Comparison of ENCODE assay signal across 14 cellular contexts in genomic region chr11:18010271-18010670, GRCh38. TPM values are rescaled to one million over a fixed set of nuclear protein-coding genes. Genes with fewer than 3 reads are reported as not detected.
DNase-seq lines count a peak whose midpoint lies in the region; ATAC-seq and TF ChIP-seq lines count a peak whose summit lies in the region.
"Had no signal": no experiment of that assay in that cellular context is flagged by ENCODE, and none has a peak within 500 bp of the region (broad histone marks: within the 10 kb centered on the region; RNA-seq: fewer than 3 reads in every experiment).

No MANE protein-coding gene starts in this region.

- no peak overlapping the region for H4K91ac ChIP-seq in mesenchymal stem cell (ENCODE audit: low read length)

- H3K79me1 ChIP-seq in mesenchymal stem cell (replicated peaks; ENCODE audit: low read length, poor library complexity, severe bottlenecking), result peaks cover 18% of the 10 kb centered on the region

- H3K27ac Mint-ChIP-seq in activated naive CD4-positive, alpha-beta T cell treated with anti-CD3 and anti-CD28 coated beads, Interleukin-2, amount 10 ng/mL, durations not matched to agents 7 days and 5 days, result peak overlapping the region; percentile 62
- peak overlapping the region; percentile 4 to 98 (median 57) for H3K27ac Mint-ChIP-seq in IgD-negative memory B cell
- peak overlapping the region; percentile 64 for H3K27ac Mint-ChIP-seq in activated B cell treated with CpG ODN at 0.5 μM for 24 hours
- H3K27ac Mint-ChIP-seq in stimulated activated effector memory CD8-positive, alpha-beta T cell treated with anti-CD3 and anti-CD28 coated beads, Interleukin-12 subunit alpha, Interleukin-12 subunit beta, amount 100 ng/mL, for 72 hours, result peak overlapping the region; percentile 54

- H2BK120ac ChIP-seq in mesenchymal stem cell (ENCODE audit: low read depth, low read length), result no peak overlapping the region

- ATAC-seq in activated B cell treated with CpG ODN at 0.5 μM for 24 hours (ENCODE audit: low read depth) (no peak), gastroesophageal sphincter (no peak), GM18505 (IDR thresholded peaks at IDR 0.05; ENCODE audit: unreplicated experiment) (no peak)
- no peak for ATAC-seq in stimulated activated effector memory CD8-positive, alpha-beta T cell treated with anti-CD3 and anti-CD28 coated beads, Interleukin-12 subunit alpha, Interleukin-12 subunit beta, amount 100 ng/mL, for 72 hours

- no peaks in the 10 kb centered on the region for H3K27me3 Mint-ChIP-seq in activated naive CD4-positive, alpha-beta T cell treated with anti-CD3 and anti-CD28 coated beads, Interleukin-2, amount 10 ng/mL, durations not matched to agents 7 days and 5 days
- H3K27me3 Mint-ChIP-seq in IgD-negative memory B cell (no peaks in the 10 kb centered on the region), activated B cell treated with CpG ODN at 0.5 μM for 24 hours (no peaks in the 10 kb centered on the region)

- H3K36me3 Mint-ChIP-seq in activated naive CD4-positive, alpha-beta T cell treated with anti-CD3 and anti-CD28 coated beads, Interleukin-2, amount 10 ng/mL, durations not matched to agents 7 days and 5 days, result peaks cover 12% of the 10 kb centered on the region
- H3K36me3 Mint-ChIP-seq in IgD-negative memory B cell (peaks cover 3% of the 10 kb centered on the region), activated B cell treated with CpG ODN at 0.5 μM for 24 hours (ENCODE audit: low read depth) (peaks cover 23% of the 10 kb centered on the region)
- H3K36me3 Mint-ChIP-seq in stimulated activated effector memory CD8-positive, alpha-beta T cell treated with anti-CD3 and anti-CD28 coated beads, Interleukin-12 subunit alpha, Interleukin-12 subunit beta, amount 100 ng/mL, for 72 hours, result peaks cover 35% of the 10 kb centered on the region

- no peaks in the 10 kb centered on the region for H3K9me3 Mint-ChIP-seq in activated naive CD4-positive, alpha-beta T cell treated with anti-CD3 and anti-CD28 coated beads, Interleukin-2, amount 10 ng/mL, durations not matched to agents 7 days and 5 days
- H3K9me3 Mint-ChIP-seq in IgD-negative memory B cell (peaks cover 0 to 5% (median 0%) of the 10 kb centered on the region in 3 donors), activated B cell treated with CpG ODN at 0.5 μM for 24 hours (no peaks in the 10 kb centered on the region)
- H3K9me3 Mint-ChIP-seq in stimulated activated effector memory CD8-positive, alpha-beta T cell treated with anti-CD3 and anti-CD28 coated beads, Interleukin-12 subunit alpha, Interleukin-12 subunit beta, amount 100 ng/mL, for 72 hours, result no peaks in the 10 kb centered on the region

- H2BK12ac ChIP-seq in mesenchymal stem cell (ENCODE audit: low read length in 2 of 2), result no peak overlapping the region

- H3K4me1 Mint-ChIP-seq in activated naive CD4-positive, alpha-beta T cell treated with anti-CD3 and anti-CD28 coated beads, Interleukin-2, amount 10 ng/mL, durations not matched to agents 7 days and 5 days, result peaks cover 36% of the 10 kb centered on the region
- H3K4me1 Mint-ChIP-seq in IgD-negative memory B cell (peaks cover 10 to 17% (median 16%) of the 10 kb centered on the region in 3 donors), activated B cell treated with CpG ODN at 0.5 μM for 24 hours (peaks cover 16% of the 10 kb centered on the region)
- H3K4me1 Mint-ChIP-seq in stimulated activated effector memory CD8-positive, alpha-beta T cell treated with anti-CD3 and anti-CD28 coated beads, Interleukin-12 subunit alpha, Interleukin-12 subunit beta, amount 100 ng/mL, for 72 hours, result peaks cover 41% of the 10 kb centered on the region

- H3K4me1 ChIP-seq in gastroesophageal sphincter, result peaks cover 0 to 21% (median 0%) of the 10 kb centered on the region in 3 donors
- peaks cover 9% of the 10 kb centered on the region for H3K4me1 ChIP-seq in mesenchymal stem cell (ENCODE audit: control insufficient read depth, insufficient read depth, low read depth, low read length)

- H3K4me2 ChIP-seq in mesenchymal stem cell (ENCODE audit: low read length, poor library complexity, severe bottlenecking), result no peak overlapping the region
- H3K4me2 ChIP-seq: PC-9 had no signal

- TF ChIP-seq POLR2A in gastroesophageal sphincter (IDR thresholded peaks at IDR 0.05) (no peak), GM18505 (IDR thresholded peaks at IDR 0.05; ENCODE audit: borderline replicate concordance, extremely low read depth, insufficient read depth, insufficient read length) (no peak)

- intact Hi-C loops in activated B cell treated with CpG ODN at 0.5 μM for 24 hours (cut with micrococcal nuclease), result loop anchor here (10.0 kb wide), 2 partner anchors 225 to 715 kb away; partner anchors contain the start of genes IGSF22 and SAA4

- TF ChIP-seq EP300 in gastroesophageal sphincter (IDR thresholded peaks at IDR 0.05), result no peak

- H3K23ac ChIP-seq in mesenchymal stem cell (ENCODE audit: low read length in 2 of 2), result no peak overlapping the region

- DNase-seq in activated naive CD4-positive, alpha-beta T cell treated with anti-CD3 and anti-CD28 coated beads, Interleukin-2, amount 10 ng/mL, durations not matched to agents 7 days and 5 days, result no peak
- no peak for DNase-seq in activated naive CD4-positive, alpha-beta T cell treated with anti-CD3 and anti-CD28 coated beads, Interleukin-2, amount 50 U/mL, for 16 hours
- DNase-seq in activated B cell treated with CpG ODN at 0.5 μM for 24 hours (no peak), mesenchymal stem cell (no peak)
- DNase-seq in stimulated activated effector memory CD8-positive, alpha-beta T cell treated with anti-CD3 and anti-CD28 coated beads, Interleukin-12 subunit alpha, Interleukin-12 subunit beta, amount 100 ng/mL, for 72 hours (ENCODE audit: low spot score in 2 of 2), result no peak
- DNase-seq: mesendoderm; NCI-H1092 treated with DMSO at 0.1 percent for 48 hours; occipital lobe; PC-9; stimulated activated CD4-positive, alpha-beta T cell treated with anti-CD3 and anti-CD28 coated beads, Interleukin-4, amount 100 ng/mL, for 4 hours had no signal

- TF ChIP-seq CTCF in activated B cell treated with CpG ODN at 0.5 μM for 24 hours (IDR thresholded peaks at IDR 0.05) (no peak), gastroesophageal sphincter (IDR thresholded peaks at IDR 0.05) (no peak)

- no peak overlapping the region for H3K9ac ChIP-seq in mesenchymal stem cell (ENCODE audit: low read length)

- no peak overlapping the region for H3K18ac ChIP-seq in mesenchymal stem cell (ENCODE audit: low read depth in 1 of 2, low read length in 2 of 2)

- H3K27ac ChIP-seq in gastroesophageal sphincter, result no peak overlapping the region
- no peak overlapping the region for H3K27ac ChIP-seq in mesenchymal stem cell (ENCODE audit: low read length, poor library complexity, severe bottlenecking)
- H3K27ac ChIP-seq: PC-9 had no signal

- H2AK5ac ChIP-seq in mesenchymal stem cell (ENCODE audit: low read length, severe bottlenecking), result no peak overlapping the region

- H2BK15ac ChIP-seq in mesenchymal stem cell (ENCODE audit: low read depth, poor library complexity, severe bottlenecking), result no peak overlapping the region

- no peaks in the 10 kb centered on the region for H3K9me3 ChIP-seq in gastroesophageal sphincter
- no peaks in the 10 kb centered on the region for H3K9me3 ChIP-seq in mesenchymal stem cell (ENCODE audit: control insufficient read depth, low read length)
- H3K9me3 ChIP-seq: tibial nerve had no signal

- no peaks in the 10 kb centered on the region for H3K27me3 ChIP-seq in gastroesophageal sphincter
- H3K27me3 ChIP-seq in mesenchymal stem cell (ENCODE audit: control insufficient read depth in 1 of 2, insufficient read depth in 1 of 2, low read length in 2 of 2), result peaks cover 0 to 4% of the 10 kb centered on the region in 2 experiments
- H3K27me3 ChIP-seq: tibial nerve had no signal

- POLR2A ChIA-PET in activated B cell treated with CpG ODN at 0.5 μM for 24 hours (lab: Charles Lee), result no interaction called here

- H3K4ac ChIP-seq in mesenchymal stem cell (ENCODE audit: low read depth in 1 of 2, low read length in 2 of 2), result no peak overlapping the region

- H3K4me3 ChIP-seq in gastroesophageal sphincter (no peak overlapping the region), mesenchymal stem cell (ENCODE audit: insufficient read depth in 1 of 2, low read depth in 1 of 2, low read length in 2 of 2) (no peak overlapping the region)
- H3K4me3 ChIP-seq: PC-9, tibial nerve had no signal

- H3K14ac ChIP-seq in mesenchymal stem cell (ENCODE audit: low read length in 2 of 2), result no peak overlapping the region

- H3K36me3 ChIP-seq in gastroesophageal sphincter (peaks cover 0 to 24% of the 10 kb centered on the region in 2 donors), mesenchymal stem cell (ENCODE audit: control insufficient read depth in 1 of 2, insufficient read depth in 2 of 2, low read depth in 1 of 2, low read length in 2 of 2) (peaks cover 3 to 10% of the 10 kb centered on the region in 2 experiments)

- no peak overlapping the region for H2BK5ac ChIP-seq in mesenchymal stem cell (ENCODE audit: low read depth, low read length, poor library complexity, severe bottlenecking)

- CTCF ChIA-PET in activated naive CD4-positive, alpha-beta T cell treated with anti-CD3 and anti-CD28 coated beads, Interleukin-2, amount 10 ng/mL, durations not matched to agents 7 days and 5 days (lab: Charles Lee), result interaction anchor here (1.3 kb wide), 1 partner anchor 19 kb away, joined by 3 read pairs; no protein-coding TSS in a partner anchor
- CTCF ChIA-PET in activated B cell treated with CpG ODN at 0.5 μM for 24 hours (lab: Charles Lee), result interaction anchor here (1.2 kb wide), 1 partner anchor 96 kb away, joined by 6 read pairs; the partner anchor contains the start of gene SAAL1

- H4K8ac ChIP-seq in mesenchymal stem cell (ENCODE audit: low read length), result no peak overlapping the region

- H3K4me3 Mint-ChIP-seq in activated naive CD4-positive, alpha-beta T cell treated with anti-CD3 and anti-CD28 coated beads, Interleukin-2, amount 10 ng/mL, durations not matched to agents 7 days and 5 days, result no peak overlapping the region
- H3K4me3 Mint-ChIP-seq in IgD-negative memory B cell, result peak overlapping the region in 1 of 4 donors; percentile 95
- no peak overlapping the region for H3K4me3 Mint-ChIP-seq in activated B cell treated with CpG ODN at 0.5 μM for 24 hours
- H3K4me3 Mint-ChIP-seq in stimulated activated effector memory CD8-positive, alpha-beta T cell treated with anti-CD3 and anti-CD28 coated beads, Interleukin-12 subunit alpha, Interleukin-12 subunit beta, amount 100 ng/mL, for 72 hours, result no peak overlapping the region

- no peak overlapping the region for H2AFZ ChIP-seq in mesenchymal stem cell (ENCODE audit: low read depth, low read length)
- H2AFZ ChIP-seq: PC-9 had no signal

RNA-seq across cellular contexts. Expression of gene SERGEF, which starts 2.6 kb away (rescaled TPM):
- 68.0 TPM for polyA plus RNA-seq in IgD-negative memory B cell
- total RNA-seq in activated B cell treated with CpG ODN at 0.5 μM for 24 hours (38.4 and 47.4 TPM in 2 replicates), gastroesophageal sphincter (10 to 100 TPM; 35.5 to 42.5 (median 36.3) TPM)
- 22.3 TPM for polyA plus RNA-seq in mesenchymal stem cell (2013, experiment 1 of 2)
- polyA plus RNA-seq in mesenchymal stem cell (2013, experiment 2 of 2), result 22.9 TPM

RNA-seq across cellular contexts. Expression of gene TPH1, which starts 35.8 kb away (rescaled TPM):
- not detected for polyA plus RNA-seq in IgD-negative memory B cell
- total RNA-seq in activated B cell treated with CpG ODN at 0.5 μM for 24 hours (1.2 and 1.4 TPM in 2 replicates), gastroesophageal sphincter (under 1 TPM in 3 of 4 donors, not detected in 1; 0.13 to 0.47 (median 0.27) TPM)
- 0.03 TPM for polyA plus RNA-seq in mesenchymal stem cell (2013, experiment 1 of 2)
- polyA plus RNA-seq in mesenchymal stem cell (2013, experiment 2 of 2), result 0.03 TPM
- total RNA-seq: PC-9 had no signal
